In genomic region chr1:207049974-207050391, GRCh38 we compare ENCODE assay signal across 8 cellular contexts. TPM values are rescaled to one million over a fixed set of nuclear protein-coding genes. Genes with fewer than 3 reads are reported as not detected.
DNase-seq lines count a peak whose midpoint lies in the region; ATAC-seq and TF ChIP-seq lines count a peak whose summit lies in the region.

No MANE protein-coding gene starts in this region.

- no peaks in the 10 kb centered on the region for H3K27me3 ChIP-seq in esophagus (ENCODE audit: control insufficient read depth in 1 of 2, insufficient read depth in 2 of 2, low read length in 2 of 2)
- no peaks in the 10 kb centered on the region for H3K27me3 ChIP-seq in muscle layer of colon (ENCODE audit: control insufficient read depth in 1 of 2, insufficient read depth in 2 of 2, low read length in 2 of 2)
- no peaks in the 10 kb centered on the region for H3K27me3 ChIP-seq in thoracic aorta (replicated peaks; ENCODE audit: insufficient read depth)

- CTCF ChIA-PET in HEK293 (lab: Yijun Ruan, JAX): interaction anchor here (0.6 to 3.6 kb wide), 19 partner anchors 9 to 451 kb away, joined by 3 to 25 read pairs (median 3); partner anchors contain the start of gene C1orf116
- CTCF ChIA-PET in activated CD8-positive, alpha-beta T cell treated with anti-CD3 and anti-CD28 coated beads, Interleukin-2, amount 10 ng/mL, durations not matched to agents 7 days and 5 days (lab: Charles Lee): interaction anchor here (0.6 to 6.9 kb wide), 26 partner anchors 11 to 452 kb away, joined by 3 to 67 read pairs (median 4); partner anchors contain the start of genes C1orf116 and C4BPB

- peak overlapping the region; percentile 91 for H3K9ac ChIP-seq in muscle layer of colon (ENCODE audit: low read length)

- H3K27ac ChIP-seq in HEK293 (ENCODE audit: extremely low read depth, low read depth, low read length) (peak overlapping the region; percentile 73), esophagus (ENCODE audit: low read depth in 2 of 2, low read length in 1 of 2) (peak overlapping the region; percentile 81 to 97), muscle layer of colon (ENCODE audit: low read depth, low read length) (peak overlapping the region; percentile 87), thoracic aorta (peak overlapping the region; percentile 76 to 80)

- H3K36me3 ChIP-seq in HEK293 (ENCODE audit: control insufficient read depth in 2 of 2, insufficient read depth in 1 of 2, low read length in 2 of 2): peaks cover 0 to 36% of the 10 kb centered on the region in 2 experiments; a peak in 1 of 3 replicates
- H3K36me3 ChIP-seq in esophagus (ENCODE audit: control insufficient read depth in 2 of 2, insufficient read depth in 2 of 2, low read length in 1 of 2): peaks cover 0 to 7% of the 10 kb centered on the region in 2 donors
- H3K36me3 ChIP-seq in muscle layer of colon (ENCODE audit: insufficient read depth, low read length): peaks cover 18% of the 10 kb centered on the region
- peaks cover 12% of the 10 kb centered on the region for H3K36me3 ChIP-seq in thoracic aorta

- H3K4me1 ChIP-seq in HEK293 (ENCODE audit: control insufficient read depth, insufficient read depth, low read length) (no peaks in the 10 kb centered on the region; the same call in 1 of the 2 replicates), esophagus (ENCODE audit: control insufficient read depth in 2 of 2, insufficient read depth in 2 of 2, low read length in 1 of 2) (no peaks in the 10 kb centered on the region), muscle layer of colon (ENCODE audit: insufficient read depth, low read length) (peaks cover 43% of the 10 kb centered on the region), thoracic aorta (ENCODE audit: control insufficient read depth in 1 of 2, low read depth in 2 of 2) (peaks cover 27 to 39% of the 10 kb centered on the region in 2 donors)

- H3K4me3 ChIP-seq in HEK293 (ENCODE audit: low read depth, low read length) (peak overlapping the region; percentile 94), esophagus (ENCODE audit: low read depth in 1 of 2, low read length in 2 of 2) (peak overlapping the region; percentile 88 to 97), muscle layer of colon (ENCODE audit: low read depth in 1 of 2, low read length in 2 of 2) (peak overlapping the region; percentile 60 to 96), thoracic aorta (peak overlapping the region; percentile 92)

- H3K9me3 ChIP-seq in HEK293 (ENCODE audit: control insufficient read depth, insufficient read depth, low read depth, low read length) (no peaks in the 10 kb centered on the region), esophagus (ENCODE audit: control insufficient read depth in 2 of 2, insufficient read depth in 1 of 2, low read depth in 1 of 2, low read length in 1 of 2) (no peaks in the 10 kb centered on the region), muscle layer of colon (ENCODE audit: low read length) (no peaks in the 10 kb centered on the region), thoracic aorta (no peaks in the 10 kb centered on the region)

- peak; percentile 32 for ATAC-seq in activated CD8-positive, alpha-beta T cell treated with anti-CD3 and anti-CD28 coated beads, Interleukin-2, amount 10 ng/mL, durations not matched to agents 7 days and 5 days
- ATAC-seq in thoracic aorta (ENCODE audit: insufficient number of reproducible peaks, low FRiP score, low read depth): no peak

- peak overlapping the region; percentile 84 for H3K27ac Mint-ChIP-seq in activated CD8-positive, alpha-beta T cell treated with anti-CD3 and anti-CD28 coated beads, Interleukin-2, amount 10 ng/mL, durations not matched to agents 7 days and 5 days

- H3K36me3 Mint-ChIP-seq in activated CD8-positive, alpha-beta T cell treated with anti-CD3 and anti-CD28 coated beads, Interleukin-2, amount 10 ng/mL, durations not matched to agents 7 days and 5 days (ENCODE audit: low read depth): peaks cover 31% of the 10 kb centered on the region

- peak overlapping the region; percentile 86 for H3K4me3 Mint-ChIP-seq in activated CD8-positive, alpha-beta T cell treated with anti-CD3 and anti-CD28 coated beads, Interleukin-2, amount 10 ng/mL, durations not matched to agents 7 days and 5 days

- no peaks in the 10 kb centered on the region for H3K27me3 Mint-ChIP-seq in activated CD8-positive, alpha-beta T cell treated with anti-CD3 and anti-CD28 coated beads, Interleukin-2, amount 10 ng/mL, durations not matched to agents 7 days and 5 days (ENCODE audit: low read depth)

- POLR2A ChIA-PET in HEK293 (lab: Yijun Ruan, JAX): no interaction called here
- POLR2A ChIA-PET in activated CD8-positive, alpha-beta T cell treated with anti-CD3 and anti-CD28 coated beads, Interleukin-2, amount 10 ng/mL, durations not matched to agents 7 days and 5 days (lab: Charles Lee): interaction anchor here (1.3 kb wide), 1 partner anchor 19 kb away, joined by 3 read pairs; no protein-coding TSS in a partner anchor

- no peaks in the 10 kb centered on the region for H3K9me3 Mint-ChIP-seq in activated CD8-positive, alpha-beta T cell treated with anti-CD3 and anti-CD28 coated beads, Interleukin-2, amount 10 ng/mL, durations not matched to agents 7 days and 5 days (ENCODE audit: insufficient read depth)

- DNase-seq in DMS114 treated with DMSO at 0.1 percent for 48 hours (lab: John Stamatoyannopoulos, UW; ENCODE audit: unreplicated experiment) (peak; percentile 54), NCI-H345 treated with DMSO at 0.1 percent for 48 hours (lab: John Stamatoyannopoulos, UW; ENCODE audit: unreplicated experiment) (peak; percentile 29), thoracic aorta (ENCODE audit: low spot score) (no peak), putamen (ENCODE audit: low spot score) (no peak)
- DNase-seq in activated CD8-positive, alpha-beta T cell treated with anti-CD3 and anti-CD28 coated beads, Interleukin-2, amount 10 ng/mL, durations not matched to agents 7 days and 5 days: peak; percentile 75

- TF ChIP-seq CTCF in HEK293 (tag by site-specific recombination; IDR thresholded peaks at IDR 0.05) (0 out of 2 replicates have a peak, but pooled peaks have one; percentile 15), thoracic aorta (IDR thresholded peaks at IDR 0.05) (peak; percentile 77)

- peaks cover 64% of the 10 kb centered on the region for H3K4me1 Mint-ChIP-seq in activated CD8-positive, alpha-beta T cell treated with anti-CD3 and anti-CD28 coated beads, Interleukin-2, amount 10 ng/mL, durations not matched to agents 7 days and 5 days (ENCODE audit: low read depth)

- WGBS in esophagus, 2 donors: 1% methylated on average over 6 of the region's 6 CpGs

TF ChIP-seq in HEK293, 187 proteins besides CTCF, POLR2A, EP300 and RAD21:
- peak; percentile 82; the same call in 1 of the 2 replicates for TF ChIP-seq ZNF660 (tag by site-specific recombination; IDR thresholded peaks at IDR 0.05)
- no peak for TF ChIP-seq ZNF341 (tag by site-specific recombination; IDR thresholded peaks at IDR 0.05; ENCODE audit: low read depth)
- TF ChIP-seq ZNF654 (tag by site-specific recombination; IDR thresholded peaks at IDR 0.05; ENCODE audit: low read depth): peak; percentile 40
- TF ChIP-seq ZNF10 (tag by site-specific recombination; IDR thresholded peaks at IDR 0.05): 0 out of 2 replicates have a peak, but pooled peaks have one; percentile 8
- 0 out of 2 replicates have a peak, but pooled peaks have one; percentile 17 for TF ChIP-seq ZNF558 (tag by site-specific recombination; IDR thresholded peaks at IDR 0.05)
- TF ChIP-seq ZSCAN30 (tag by site-specific recombination; IDR thresholded peaks at IDR 0.05): no peak

RNA-seq across cellular contexts. Expression of gene YOD1, which starts 1.0 kb away (rescaled TPM):
- 1 to 10 TPM; 7.7 to 8.7 TPM for total RNA-seq in activated CD8-positive, alpha-beta T cell treated with anti-CD3 and anti-CD28 coated beads, Interleukin-2, amount 10 ng/mL, durations not matched to agents 7 days and 5 days
- polyA plus RNA-seq in esophagus: 10 to 100 TPM; 13.9 to 39.4 TPM
- 1 to 10 TPM; 3.8 to 8.4 TPM for total RNA-seq in thoracic aorta

RNA-seq across cellular contexts. Expression of gene PFKFB2, which starts 3.1 kb away (rescaled TPM):
- total RNA-seq in activated CD8-positive, alpha-beta T cell treated with anti-CD3 and anti-CD28 coated beads, Interleukin-2, amount 10 ng/mL, durations not matched to agents 7 days and 5 days: 1 to 10 TPM; 5.0 to 6.6 TPM
- polyA plus RNA-seq in esophagus: 1 to 10 TPM; 4.7 to 8.3 TPM
- total RNA-seq in thoracic aorta: 1 to 10 TPM; 6.4 to 8.5 TPM

RNA-seq across cellular contexts. Expression of gene C1orf116, which starts 17.4 kb away (rescaled TPM):
- not detected for total RNA-seq in activated CD8-positive, alpha-beta T cell treated with anti-CD3 and anti-CD28 coated beads, Interleukin-2, amount 10 ng/mL, durations not matched to agents 7 days and 5 days
- polyA plus RNA-seq in esophagus: 10 to 100 TPM; 72.9 to 85.8 TPM
- total RNA-seq in thoracic aorta: 1 to 10 TPM in 1 of 2 donors, under 1 TPM in 1; 0.14 to 1.3 TPM

RNA-seq across cellular contexts. Expression of gene C4BPB, which starts 38.7 kb away (rescaled TPM):
- total RNA-seq in activated CD8-positive, alpha-beta T cell treated with anti-CD3 and anti-CD28 coated beads, Interleukin-2, amount 10 ng/mL, durations not matched to agents 7 days and 5 days: 1 to 10 TPM; 1.7 to 3.2 TPM
- polyA plus RNA-seq in esophagus: under 1 TPM in 1 of 2 donors, not detected in 1; 0.08 TPM
- 1 to 10 TPM in 1 of 2 donors, under 1 TPM in 1; 0.54 to 3.7 TPM for total RNA-seq in thoracic aorta

RNA-seq across cellular contexts. Expression of gene C4BPA, which starts 54.0 kb away (rescaled TPM):
- not detected for total RNA-seq in activated CD8-positive, alpha-beta T cell treated with anti-CD3 and anti-CD28 coated beads, Interleukin-2, amount 10 ng/mL, durations not matched to agents 7 days and 5 days
- under 1 TPM in 1 of 2 donors, not detected in 1; 0.01 TPM for polyA plus RNA-seq in esophagus
- total RNA-seq in thoracic aorta: under 1 TPM in 1 of 2 donors, not detected in 1; 0.71 TPM

Comparison
In these comparisons a context has a peak if more than half of its experiments do, and no peak if none do; other contexts are left out.
1. DNase-seq: peak in DMS114 treated with DMSO at 0.1 percent for 48 hours (single experiment), NCI-H345 treated with DMSO at 0.1 percent for 48 hours (single experiment) and activated CD8-positive, alpha-beta T cell treated with anti-CD3 and anti-CD28 coated beads, Interleukin-2, amount 10 ng/mL, durations not matched to agents 7 days and 5 days (single experiment); none in thoracic aorta (single experiment) and putamen (single experiment).
2. Peak in every context shown above with its lines, with median percentiles within 50 percentile points of each other: H3K27ac ChIP-seq and H3K4me3 ChIP-seq.